In the genomic region with DNA sequence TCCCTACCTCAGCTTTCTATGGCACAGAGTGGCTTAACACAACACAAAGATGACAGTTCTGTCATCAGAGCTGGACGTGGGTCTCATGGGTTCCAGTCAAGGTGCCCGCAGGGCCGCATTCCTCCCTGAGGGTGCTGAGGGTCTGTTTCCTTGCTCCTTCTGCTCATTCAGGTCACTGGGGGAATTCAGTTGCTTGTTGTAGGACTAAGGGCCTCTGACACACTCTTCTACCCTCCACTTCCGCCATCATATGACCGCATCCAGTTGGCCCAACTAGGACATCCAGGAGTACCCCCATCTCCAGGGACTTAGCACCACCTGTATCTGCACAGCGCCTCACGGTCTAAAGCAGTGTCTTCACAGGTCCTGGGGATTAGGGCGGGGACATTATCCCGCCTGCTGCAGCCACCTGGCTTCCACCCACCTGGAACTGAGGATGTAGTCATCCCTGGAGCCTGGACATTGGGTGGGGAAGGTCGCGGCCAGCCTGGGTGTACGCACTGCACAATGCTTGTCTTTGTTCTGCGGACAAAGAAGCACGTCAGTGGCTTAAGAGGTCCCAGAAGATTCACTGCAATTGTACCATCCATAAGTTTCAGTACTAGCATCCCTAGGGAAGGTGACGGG, we compare ENCODE assay signal across 25 cellular contexts.
"Had no signal": no experiment of that assay in that cellular context is flagged by ENCODE, and none has a peak within 500 bp of the region (broad histone marks: within the 10 kb centered on the region; RNA-seq: fewer than 3 reads in every experiment).

No MANE protein-coding gene starts in this region.

- DNase-seq: activated CD4-positive, alpha-beta T cell treated with anti-CD3 and anti-CD28 coated beads for 4 hours; activated CD4-positive, alpha-beta T cell treated with anti-CD3 and anti-CD28 coated beads, Interleukin-2, amount 50 U/mL, for 4 hours; activated naive CD4-positive, alpha-beta T cell; activated T-cell treated with anti-CD3 and anti-CD28 coated beads for 4 hours; activated T-cell treated with anti-CD3 and anti-CD28 coated beads, Interleukin-2, amount 50 U/mL, for 72 hours; effector memory CD8-positive, alpha-beta T cell; foreskin melanocyte; left cardiac atrium; midbrain; naive thymus-derived CD4-positive, alpha-beta T cell; nucleus accumbens; psoas muscle; stimulated activated CD4-positive, alpha-beta T cell treated with anti-CD3 and anti-CD28 coated beads, Interleukin-15, amount 100 ng/mL, for 24 hours; stimulated activated CD4-positive, alpha-beta T cell treated with anti-CD3 and anti-CD28 coated beads, Interleukin-2, amount 100 ng/mL, for 24 hours; stimulated activated naive B cell treated with anti-CD40 and anti-IgM and Interleukin-4, amounts not matched to agents 10 μg/mL and 1 μg/mL and 100 μg/mL, for 72 hours; stomach; T-helper 9 cell; thyroid gland had no signal

- H3K79me2 ChIP-seq: parathyroid adenoma had no signal

- H3K9me3 Mint-ChIP-seq: activated naive CD4-positive, alpha-beta T cell treated with anti-CD3 and anti-CD28 coated beads, Interleukin-2, amount 50 U/mL, for 72 hours; activated T-cell treated with anti-CD3 and anti-CD28 coated beads, Interleukin-2, amount 50 U/mL, for 72 hours; central memory CD8-positive, alpha-beta T cell; effector memory CD8-positive, alpha-beta T cell had no signal

- H2AFZ ChIP-seq: parathyroid adenoma had no signal

- H3K4me3 Mint-ChIP-seq: activated T-cell treated with anti-CD3 and anti-CD28 coated beads, Interleukin-2, amount 50 U/mL, for 72 hours; central memory CD8-positive, alpha-beta T cell; effector memory CD8-positive, alpha-beta T cell; naive thymus-derived CD4-positive, alpha-beta T cell; stimulated activated naive B cell treated with anti-CD40 and anti-IgM and Interleukin-4, amounts not matched to agents 10 μg/mL and 1 μg/mL and 100 μg/mL, for 72 hours had no signal

- H3K27ac Mint-ChIP-seq: activated naive CD4-positive, alpha-beta T cell treated with anti-CD3 and anti-CD28 coated beads, Interleukin-2, amount 50 U/mL, for 72 hours; activated T-cell treated with anti-CD3 and anti-CD28 coated beads, Interleukin-2, amount 50 U/mL, for 72 hours; effector memory CD8-positive, alpha-beta T cell; stimulated activated naive B cell treated with anti-CD40 and anti-IgM and Interleukin-4, amounts not matched to agents 10 μg/mL and 1 μg/mL and 100 μg/mL, for 72 hours had no signal

- H3K36me3 Mint-ChIP-seq: activated naive CD4-positive, alpha-beta T cell treated with anti-CD3 and anti-CD28 coated beads, Interleukin-2, amount 50 U/mL, for 72 hours; naive thymus-derived CD4-positive, alpha-beta T cell; stimulated activated naive B cell treated with anti-CD40 and anti-IgM and Interleukin-4, amounts not matched to agents 10 μg/mL and 1 μg/mL and 100 μg/mL, for 72 hours had no signal

- H3K4me1 Mint-ChIP-seq: central memory CD8-positive, alpha-beta T cell; naive thymus-derived CD4-positive, alpha-beta T cell; stimulated activated naive B cell treated with anti-CD40 and anti-IgM and Interleukin-4, amounts not matched to agents 10 μg/mL and 1 μg/mL and 100 μg/mL, for 72 hours had no signal

- H3K4me1 ChIP-seq: breast epithelium, parathyroid adenoma, psoas muscle, stomach had no signal

- H3K9me3 ChIP-seq: breast epithelium, psoas muscle, stomach, thyroid gland had no signal

- H3K27me3 ChIP-seq: thyroid gland had no signal

- H3K27ac ChIP-seq: breast epithelium, parathyroid adenoma, psoas muscle, stomach, thyroid gland, VCaP had no signal

- ATAC-seq: activated naive CD4-positive, alpha-beta T cell treated with anti-CD3 and anti-CD28 coated beads, Interleukin-2, amount 50 U/mL, for 72 hours; activated T-cell treated with anti-CD3 and anti-CD28 coated beads, Interleukin-2, amount 50 U/mL, for 72 hours; effector memory CD8-positive, alpha-beta T cell; esophagus mucosa; naive thymus-derived CD4-positive, alpha-beta T cell; psoas muscle; stimulated activated naive B cell treated with anti-CD40 and anti-IgM and Interleukin-4, amounts not matched to agents 10 μg/mL and 1 μg/mL and 100 μg/mL, for 72 hours had no signal

- H3K36me3 ChIP-seq: breast epithelium, stomach, thyroid gland had no signal

- H3K4me2 ChIP-seq: smooth muscle cell had no signal

- H3K4me3 ChIP-seq: breast epithelium, psoas muscle, smooth muscle cell, stomach, thyroid gland had no signal
